In the genomic region with DNA sequence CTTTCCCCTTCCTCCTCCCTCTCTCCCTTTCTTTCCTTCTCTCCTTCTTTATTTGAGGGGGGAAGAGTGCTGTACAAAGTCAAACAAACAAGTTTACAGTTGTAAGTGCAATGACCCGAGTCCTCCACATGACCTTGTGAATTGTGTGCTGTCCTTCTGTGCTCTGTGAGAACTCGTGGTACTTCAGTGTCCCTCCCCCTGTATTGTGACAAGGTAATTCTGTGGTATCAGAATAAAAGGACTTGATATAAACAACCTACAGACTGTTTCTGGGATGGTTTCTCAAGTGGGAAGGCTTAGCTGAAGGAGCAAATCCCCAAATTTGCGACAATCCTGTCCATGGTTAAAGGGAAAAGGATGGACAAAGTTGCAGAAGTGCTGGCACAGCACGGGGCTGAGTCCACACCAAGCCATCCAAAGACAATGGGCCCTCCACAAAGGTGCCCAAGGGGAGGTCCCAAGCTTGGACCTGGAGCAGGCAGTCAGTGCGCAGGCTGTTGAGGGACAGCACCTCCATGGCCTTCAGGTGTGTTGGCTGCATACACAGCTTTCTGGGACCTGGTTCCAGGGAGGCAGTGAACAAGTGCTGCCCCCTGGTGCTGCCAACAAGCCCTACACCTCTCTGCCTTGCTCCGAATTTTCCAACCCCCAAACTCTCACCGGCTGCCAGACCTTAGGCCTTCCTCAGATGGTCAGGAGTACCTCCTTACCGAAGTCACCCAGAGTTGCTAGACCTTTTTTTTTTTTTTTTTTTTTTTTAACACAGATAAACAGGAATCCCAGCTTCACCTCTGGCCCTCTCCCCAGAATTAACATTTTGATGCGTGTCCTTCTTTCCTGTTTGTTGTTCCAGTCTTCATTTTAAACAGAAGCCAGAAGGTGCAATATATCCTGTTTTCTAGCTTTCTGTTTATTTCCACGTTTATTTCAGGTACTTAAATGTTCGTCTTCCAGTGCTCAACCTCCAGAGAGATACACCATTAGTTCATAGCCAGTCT, we compare ENCODE assay signal across 8 cellular contexts.
DNase-seq lines count a peak whose midpoint lies in the region; ATAC-seq lines count a peak whose summit lies in the region.

No MANE protein-coding gene starts in this region.

- ATAC-seq in GM19023 (IDR thresholded peaks at IDR 0.05; ENCODE audit: unreplicated experiment) (no peak), HG03139 (IDR thresholded peaks at IDR 0.05; ENCODE audit: unreplicated experiment) (no peak)

- DNase-seq in GM04504 (ENCODE audit: low read depth) (peak; percentile 28), RKO (ENCODE audit: low spot score) (peak; percentile 73), hepatic stellate cell (ENCODE audit: low spot score) (peak; percentile 80), amniotic stem cell (lab: John Stamatoyannopoulos, UW) (no peak)
- peak; percentile 33 for DNase-seq in activated naive CD8-positive, alpha-beta T cell treated with anti-CD3 and anti-CD28 coated beads, Interleukin-2, amount 50 U/mL, for 16 hours (ENCODE audit: low read depth, low spot score)
- peak; percentile 81 for DNase-seq in stimulated activated CD4-positive, alpha-beta T cell treated with anti-CD3 and anti-CD28 coated beads, Interleukin-15, amount 100 ng/mL, for 24 hours
